In genomic region chr17:64694207-64694606, GRCh38 we compare ENCODE assay signal across 1 cellular context.
TF ChIP-seq lines count a peak whose summit lies in the region.

No MANE protein-coding gene starts in this region.

TF ChIP-seq in HepG2, 621 proteins besides CTCF, POLR2A, EP300 and RAD21 (continued from another document and continues in another):
- TF ChIP-seq ZNF12 (CRISPR knock-in tag; IDR thresholded peaks at IDR 0.05) = no peak
- TF ChIP-seq ZFP41 (CRISPR knock-in tag; IDR thresholded peaks at IDR 0.05; ENCODE audit: borderline replicate concordance) = no peak
- TF ChIP-seq HMG20A (CRISPR knock-in tag; IDR thresholded peaks at IDR 0.05; ENCODE audit: borderline replicate concordance) = peak; percentile 91
- 0 out of 2 replicates have a peak, but pooled peaks have one; percentile 35 for TF ChIP-seq TBX2 (CRISPR knock-in tag; IDR thresholded peaks at IDR 0.05; ENCODE audit: borderline replicate concordance)
- no peak for TF ChIP-seq ZNF296 (CRISPR knock-in tag; conservative IDR thresholded peaks at IDR 0.05)
- TF ChIP-seq HMGXB3 (CRISPR knock-in tag; IDR thresholded peaks at IDR 0.05; ENCODE audit: borderline replicate concordance) = peak; percentile 41; the same call in 1 of the 2 replicates
- TF ChIP-seq ZFP36L2 (CRISPR knock-in tag; IDR thresholded peaks at IDR 0.05) = no peak
- TF ChIP-seq FOXP1 (IDR thresholded peaks at IDR 0.05) = no peak
- peak; percentile 60; the same call in 1 of the 2 replicates for TF ChIP-seq FOXP1 (CRISPR knock-in tag; IDR thresholded peaks at IDR 0.05)
- no peak for TF ChIP-seq GLI4 (CRISPR knock-in tag; IDR thresholded peaks at IDR 0.05; ENCODE audit: borderline replicate concordance)
- TF ChIP-seq MTA3 (CRISPR knock-in tag; IDR thresholded peaks at IDR 0.05) = no peak
- no peak for TF ChIP-seq TSC22D2 (CRISPR knock-in tag; IDR thresholded peaks at IDR 0.05; ENCODE audit: borderline replicate concordance)
- TF ChIP-seq MEF2D (CRISPR knock-in tag; IDR thresholded peaks at IDR 0.05) = no peak
- peak; percentile 20; the same call in 1 of the 2 replicates for TF ChIP-seq MNT (IDR thresholded peaks at IDR 0.05)
- TF ChIP-seq ARID4A (CRISPR knock-in tag; IDR thresholded peaks at IDR 0.05; ENCODE audit: borderline replicate concordance) = peak; percentile 23; the same call in 1 of the 2 replicates
- TF ChIP-seq ARNTL (CRISPR knock-in tag; IDR thresholded peaks at IDR 0.05) = no peak
- TF ChIP-seq IRF1 (CRISPR knock-in tag; IDR thresholded peaks at IDR 0.05; ENCODE audit: low read depth) = no peak
- TF ChIP-seq ZSCAN25 (CRISPR knock-in tag; IDR thresholded peaks at IDR 0.05) = no peak
- peak; percentile 67 for TF ChIP-seq PAXIP1 (CRISPR knock-in tag; conservative IDR thresholded peaks at IDR 0.05)
- TF ChIP-seq ZNF670 (CRISPR knock-in tag; IDR thresholded peaks at IDR 0.05; ENCODE audit: borderline replicate concordance) = no peak
- peak; percentile 49; the same call in 1 of the 2 replicates for TF ChIP-seq KDM2A (CRISPR knock-in tag; IDR thresholded peaks at IDR 0.05; ENCODE audit: borderline replicate concordance, low read depth)
- peak; percentile 53; the same call in 1 of the 2 replicates for TF ChIP-seq HNF1B (CRISPR knock-in tag; IDR thresholded peaks at IDR 0.05)
- no peak for TF ChIP-seq ASH2L (IDR thresholded peaks at IDR 0.05; ENCODE audit: insufficient read length, low read depth, low read length)
- no peak for TF ChIP-seq ATF5 (CRISPR knock-in tag; IDR thresholded peaks at IDR 0.05; ENCODE audit: low read depth)
- TF ChIP-seq ZBED4 (CRISPR knock-in tag; IDR thresholded peaks at IDR 0.05; ENCODE audit: borderline replicate concordance) = peak; percentile 51; the same call in 1 of the 2 replicates
- TF ChIP-seq ZNF335 (CRISPR knock-in tag; IDR thresholded peaks at IDR 0.05) = no peak
- no peak for TF ChIP-seq NFKB2 (CRISPR knock-in tag; IDR thresholded peaks at IDR 0.05; ENCODE audit: borderline replicate concordance)
- TF ChIP-seq U2AF2 (IDR thresholded peaks at IDR 0.05; ENCODE audit: low read depth, low read length) = no peak
- no peak for TF ChIP-seq ADNP (CRISPR knock-in tag; IDR thresholded peaks at IDR 0.05)
- no peak for TF ChIP-seq SSRP1 (CRISPR knock-in tag; IDR thresholded peaks at IDR 0.05)
- TF ChIP-seq ZNF512 (CRISPR knock-in tag; IDR thresholded peaks at IDR 0.05) = no peak
- TF ChIP-seq ZNF781 (CRISPR knock-in tag; IDR thresholded peaks at IDR 0.05; ENCODE audit: borderline replicate concordance, not compliant biosample characterization) = no peak
